8 cellular contexts compared by ENCODE assay signal in genomic region chr13:48585456-48585840, GRCh38. TPM values are rescaled to one million over a fixed set of nuclear protein-coding genes. Genes with fewer than 3 reads are reported as not detected.
DNase-seq lines count a peak whose midpoint lies in the region; ATAC-seq and TF ChIP-seq lines count a peak whose summit lies in the region.

No MANE protein-coding gene starts in this region.

- no peak overlapping the region for H3K27ac Mint-ChIP-seq in activated naive CD8-positive, alpha-beta T cell treated with anti-CD3 and anti-CD28 coated beads, Interleukin-2, amount 50 U/mL, for 24 hours

- H3K36me3 ChIP-seq in vagina, result no peaks in the 10 kb centered on the region

- DNase-seq in HFF-Myc (ENCODE audit: extremely low read depth, low read depth) (peak; percentile 52), SK-MEL-5 (ENCODE audit: low read depth, low spot score) (peak; percentile 98), left cardiac atrium (peak; percentile 30), sciatic nerve (ENCODE audit: low spot score) (peak; percentile 67), vagina (ENCODE audit: extremely low spot score in 2 of 2) (no peak)
- no peak for DNase-seq in effector CD8-positive, alpha-beta T cell (lab: John Stamatoyannopoulos, UW)
- DNase-seq in activated naive CD8-positive, alpha-beta T cell treated with anti-CD3 and anti-CD28 coated beads, Interleukin-2, amount 50 U/mL, for 24 hours, result no peak

- no peaks in the 10 kb centered on the region for H3K9me3 ChIP-seq in vagina

- ATAC-seq in left cardiac atrium, result peak; percentile 78 to 79
- peak; percentile 92 for ATAC-seq in sciatic nerve
- no peak for ATAC-seq in GM21423 (IDR thresholded peaks at IDR 0.05; ENCODE audit: unreplicated experiment)
- ATAC-seq in activated naive CD8-positive, alpha-beta T cell treated with anti-CD3 and anti-CD28 coated beads, Interleukin-2, amount 50 U/mL, for 24 hours, result no peak

- in situ Hi-C loops in SK-MEL-5 (cut with HindIII; ENCODE audit: low pct_unique_long_range_greater_than_20kb, low sequenced_read_pairs), result no loop called here

- peaks cover 37% of the 10 kb centered on the region for H3K27me3 Mint-ChIP-seq in activated naive CD8-positive, alpha-beta T cell treated with anti-CD3 and anti-CD28 coated beads, Interleukin-2, amount 50 U/mL, for 24 hours

- H3K36me3 Mint-ChIP-seq in activated naive CD8-positive, alpha-beta T cell treated with anti-CD3 and anti-CD28 coated beads, Interleukin-2, amount 50 U/mL, for 24 hours (ENCODE audit: low read depth), result no peaks in the 10 kb centered on the region

- H3K27me3 ChIP-seq in vagina, result no peaks in the 10 kb centered on the region

- TF ChIP-seq POLR2A in vagina (IDR thresholded peaks at IDR 0.05), result no peak

- H3K4me3 ChIP-seq in HFF-Myc (replicated peaks; ENCODE audit: low read depth, low read length) (no peak overlapping the region), vagina (no peak overlapping the region)

- no peak overlapping the region for H3K27ac ChIP-seq in vagina

- TF ChIP-seq CTCF in HFF-Myc (IDR thresholded peaks at IDR 0.05; ENCODE audit: low read depth, low read length, missing control alignments) (no peak), vagina (IDR thresholded peaks at IDR 0.05) (no peak)

- no peaks in the 10 kb centered on the region for H3K9me3 Mint-ChIP-seq in activated naive CD8-positive, alpha-beta T cell treated with anti-CD3 and anti-CD28 coated beads, Interleukin-2, amount 50 U/mL, for 24 hours

- intact Hi-C loops in left cardiac atrium (cut with DNase I), result no loop called here
- intact Hi-C loops in sciatic nerve (cut with DNase I), result no loop called here
- intact Hi-C loops in vagina (cut with DNase I), result no loop called here

- H3K4me3 Mint-ChIP-seq in activated naive CD8-positive, alpha-beta T cell treated with anti-CD3 and anti-CD28 coated beads, Interleukin-2, amount 50 U/mL, for 24 hours, result no peak overlapping the region

- H3K4me1 ChIP-seq in vagina, result peaks cover 33% of the 10 kb centered on the region

- peaks cover 19% of the 10 kb centered on the region for H3K4me1 Mint-ChIP-seq in activated naive CD8-positive, alpha-beta T cell treated with anti-CD3 and anti-CD28 coated beads, Interleukin-2, amount 50 U/mL, for 24 hours

RNA-seq across cellular contexts. Expression of gene RCBTB2, which starts 52.6 kb away (rescaled TPM):
- total RNA-seq in SK-MEL-5 (2014; rRNA removed; shearing (Covaris generic)), result 4.8 and 5.0 TPM in 2 replicates
- polyA plus RNA-seq in SK-MEL-5 (2015; cell fraction: cytosol; rRNA removed), result 2.6 and 3.1 TPM in 2 replicates
- 10.5 and 13.1 TPM in 2 replicates for polyA plus RNA-seq in SK-MEL-5 (2015; cell fraction: nucleus; rRNA removed)
- total RNA-seq in left cardiac atrium (10 to 100 TPM in 1 of 2 donors, 1 to 10 TPM in 1; 9.7 to 13.9 TPM), sciatic nerve (19.7 TPM), vagina (14.7 TPM)

Comparison
In these comparisons a context has a peak if more than half of its experiments do, and no peak if none do; other contexts are left out.
1. DNase-seq: peak in HFF-Myc (single experiment), SK-MEL-5 (single experiment), left cardiac atrium (single experiment) and sciatic nerve (single experiment); none in vagina (0 of 2), effector CD8-positive, alpha-beta T cell (single experiment) and activated naive CD8-positive, alpha-beta T cell treated with anti-CD3 and anti-CD28 coated beads, Interleukin-2, amount 50 U/mL, for 24 hours (single experiment).
2. ATAC-seq: peak in left cardiac atrium (2 of 2) and sciatic nerve (single experiment); none in GM21423 (single experiment) and activated naive CD8-positive, alpha-beta T cell treated with anti-CD3 and anti-CD28 coated beads, Interleukin-2, amount 50 U/mL, for 24 hours (single experiment).